ENCODE assay signal across 10 cellular contexts in the genomic region with DNA sequence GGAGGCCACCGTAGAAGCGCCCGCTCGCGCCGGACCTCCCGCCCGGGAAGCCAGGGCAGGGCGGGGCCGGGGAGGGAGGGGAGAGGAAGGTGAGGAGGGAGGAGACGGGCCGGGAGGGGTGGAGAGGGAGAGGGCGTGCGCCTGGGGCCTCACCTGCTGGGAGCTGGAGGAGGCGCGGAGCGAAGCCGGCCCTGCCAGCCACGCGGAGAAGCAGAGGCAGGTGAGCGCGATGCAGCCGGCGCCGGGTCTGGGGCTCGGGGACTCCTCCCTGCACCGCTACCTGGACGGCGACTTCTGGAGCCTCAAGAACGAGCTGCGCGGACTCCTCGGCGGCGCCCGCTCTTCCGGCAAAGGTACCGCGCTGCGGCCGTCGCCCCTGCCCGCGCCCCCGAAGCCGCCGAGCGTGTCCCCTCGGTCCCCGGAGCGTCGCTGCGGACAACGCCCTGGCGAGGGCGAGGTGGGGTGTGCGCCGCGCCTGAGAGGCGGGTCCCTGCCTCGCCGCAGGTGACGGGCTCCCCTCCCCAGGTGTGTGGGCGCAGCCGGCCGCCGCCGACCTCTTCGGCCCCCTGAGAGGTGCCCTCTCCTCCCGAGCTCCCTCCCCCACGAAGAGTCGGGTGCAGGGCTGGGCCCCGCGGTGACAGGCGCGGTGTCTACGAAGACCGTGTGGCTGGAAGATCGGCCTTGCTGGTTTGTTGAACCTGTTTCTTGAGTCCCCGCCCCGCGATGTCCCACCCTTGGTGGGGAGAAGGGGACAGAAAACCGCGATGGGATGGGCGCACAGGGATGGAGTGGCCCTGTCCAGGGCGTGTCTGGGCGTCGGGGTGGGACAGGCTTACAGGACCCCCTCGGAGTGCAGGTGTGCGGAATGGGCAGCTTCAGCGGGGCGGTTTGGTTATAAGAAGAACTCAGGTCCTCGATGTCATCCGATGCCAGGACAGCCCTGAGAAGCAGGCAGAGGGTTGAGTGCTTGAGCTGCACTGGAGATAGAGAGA. TPM values are rescaled to one million over a fixed set of nuclear protein-coding genes. Genes with fewer than 3 reads are reported as not detected.
DNase-seq lines count a peak whose midpoint lies in the region; ATAC-seq, FAIRE-seq and TF ChIP-seq lines count a peak whose summit lies in the region.
"Had no signal": no experiment of that assay in that cellular context is flagged by ENCODE, and none has a peak within 500 bp of the region (broad histone marks: within the 10 kb centered on the region; RNA-seq: fewer than 3 reads in every experiment).

A gene (plus strand): TSS at position 152 of the 992 bp plus-strand sequence. CDS start 35,817 bp downstream, outside the sequence.

- peaks cover 23% of the 10 kb centered on the region for H3K27me3 Mint-ChIP-seq in glutamatergic neuron (ENCODE audit: unreplicated experiment)

- DNase-seq in DMS 273 (lab: John Stamatoyannopoulos, UW; ENCODE audit: unreplicated experiment) (peak; percentile 17), DMS 273 treated with DMSO at 0.1 percent for 48 hours (lab: John Stamatoyannopoulos, UW) (no peak), PC-3 (peak; percentile 81), glutamatergic neuron (peak; percentile 38), retina (peak; percentile 48), frontal cortex (ENCODE audit: low spot score in 2 of 2) (no peak)

- H3K36me3 ChIP-seq in PC-3 (ENCODE audit: low read depth, low read length): no peaks in the 10 kb centered on the region

- intact Hi-C loops in PC-3 (cut with micrococcal nuclease): no loop called here

- H2AFZ ChIP-seq in PC-3 (ENCODE audit: low read length): peak within 1 kb of the TSS; percentile 72

- FAIRE-seq in frontal cortex (lab: Jason Lieb, UNC): no peak

- H3F3A ChIP-seq in PC-3 (ENCODE audit: low read length, unreplicated experiment): no peaks in the 10 kb centered on the region

- CTCF ChIA-PET in PC-3 (lab: Charles Lee): no interaction called here

- POLR2A ChIA-PET in PC-3 (lab: Charles Lee; ENCODE audit: unreplicated experiment): interaction anchor here (0.6 to 0.7 kb wide), 3 partner anchors 15 to 66 kb away, joined by 3 to 4 read pairs (median 4); a partner anchor contains a TSS

- H3K4me1 ChIP-seq in PC-3 (ENCODE audit: insufficient read depth, low read length): peaks cover 32% of the 10 kb centered on the region

- H3K79me2 ChIP-seq in PC-3 (ENCODE audit: low read length): peaks cover 49% of the 10 kb centered on the region

- H3K27ac ChIP-seq in PC-3 (ENCODE audit: low read length): peak within 1 kb of the TSS; percentile 35
- H3K27ac ChIP-seq: 22Rv1 had no signal

- H3K9me2 ChIP-seq in PC-3 (replicated peaks; ENCODE audit: low read length): no peaks in the 10 kb centered on the region

- peak within 1 kb of the TSS; percentile 73 for H3K4me3 Mint-ChIP-seq in glutamatergic neuron (ENCODE audit: unreplicated experiment)

- no TSS peak for BruUV-seq in PC-3 (replicated peaks; lab: Mats Ljungman, UMichigan)

- H3K27me3 ChIP-seq in PC-3 (ENCODE audit: low read length): no peaks in the 10 kb centered on the region

- peak within 1 kb of the TSS; percentile 72 for H3K9ac ChIP-seq in PC-3 (ENCODE audit: low read length)

- peaks cover 7% of the 10 kb centered on the region for H3K9me3 Mint-ChIP-seq in glutamatergic neuron (ENCODE audit: unreplicated experiment)

- no peaks in the 10 kb centered on the region for H3K9me3 ChIP-seq in PC-3 (ENCODE audit: low read length)

- H3K4me3 ChIP-seq in PC-3 (ENCODE audit: low read length): peak within 1 kb of the TSS; percentile 80

- ATAC-seq in PC-3 (peak; percentile 72), GM21723 (IDR thresholded peaks at IDR 0.05; ENCODE audit: unreplicated experiment) (no peak), HG02571 (IDR thresholded peaks at IDR 0.05; ENCODE audit: unreplicated experiment) (no peak)

- TF ChIP-seq CTCF in PC-3 (conservative IDR thresholded peaks at IDR 0.05; ENCODE audit: low read depth, low read length) (no peak), glutamatergic neuron (IDR thresholded peaks at IDR 0.05; ENCODE audit: partially characterized antibody, unreplicated experiment) (no peak)

- peaks cover 14% of the 10 kb centered on the region for H3K36me3 Mint-ChIP-seq in glutamatergic neuron (ENCODE audit: unreplicated experiment)

- H3K4me1 Mint-ChIP-seq in glutamatergic neuron (ENCODE audit: low read depth, unreplicated experiment): no peaks in the 10 kb centered on the region

- no peaks in the 10 kb centered on the region for H4K20me1 ChIP-seq in PC-3 (ENCODE audit: low read length)

- no peak within 1 kb of the TSS for H3K27ac Mint-ChIP-seq in glutamatergic neuron (ENCODE audit: unreplicated experiment)

- peak within 1 kb of the TSS; percentile 90 for H3K4me2 ChIP-seq in PC-3 (ENCODE audit: low read length)

RNA-seq across cellular contexts. Expression of the gene that starts here (rescaled TPM):
- 15.5 and 16.3 TPM in 2 replicates for total RNA-seq in PC-3 (2014; rRNA removed)
- total RNA-seq in glutamatergic neuron (ENCODE audit: unreplicated experiment): 1.4 TPM
- not detected for total RNA-seq in frontal cortex
- total RNA-seq: glomerular endothelial cell had no signal

Comparison
In these comparisons a context has a peak if more than half of its experiments do, and no peak if none do; other contexts are left out.
1. DNase-seq: peak in DMS 273 (single experiment), PC-3 (single experiment), glutamatergic neuron (single experiment) and retina (single experiment); none in DMS 273 treated with DMSO at 0.1 percent for 48 hours (single experiment) and frontal cortex (0 of 2).